ENCODE assay signal across 8 cellular contexts in the genomic region with DNA sequence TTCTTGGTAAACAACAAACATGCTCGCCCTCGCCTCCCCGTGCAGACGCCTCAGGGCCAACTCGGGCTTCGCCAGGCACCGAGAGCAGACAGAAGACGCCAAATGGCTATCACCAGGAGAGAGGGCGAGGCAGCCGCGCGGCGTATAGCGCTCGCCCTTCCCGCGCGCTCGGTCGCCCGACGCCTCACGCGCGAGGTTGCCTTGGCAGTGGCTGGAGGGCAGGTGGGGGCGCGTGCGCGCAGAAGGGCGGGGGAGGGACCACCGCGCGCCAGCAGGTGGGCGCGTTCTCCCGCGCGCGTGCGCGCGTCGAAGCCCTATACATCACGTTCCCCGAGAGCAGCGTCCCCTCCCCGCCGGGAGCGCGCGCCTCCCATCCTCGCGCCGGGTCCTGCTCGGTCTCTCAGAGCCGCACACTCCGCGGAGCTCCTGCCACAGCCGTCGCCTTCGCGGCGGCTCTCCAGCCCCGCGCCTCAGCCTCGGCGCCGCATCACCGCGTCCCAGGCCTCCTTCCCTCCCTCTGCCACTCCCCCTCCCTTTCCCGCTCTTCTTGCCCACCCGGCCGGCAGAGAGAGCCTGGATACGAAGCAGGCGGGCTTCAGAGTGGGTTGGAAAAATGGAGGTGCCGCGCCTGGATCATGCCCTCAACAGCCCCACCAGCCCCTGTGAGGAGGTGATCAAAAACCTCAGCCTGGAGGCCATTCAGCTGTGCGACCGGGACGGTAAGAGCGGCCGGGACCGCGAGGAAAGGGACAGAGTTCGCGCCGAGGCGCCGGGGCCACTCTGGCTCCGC. TPM values are rescaled to one million over a fixed set of nuclear protein-coding genes. Genes with fewer than 3 reads are reported as not detected.
DNase-seq lines count a peak whose midpoint lies in the region; ATAC-seq, FAIRE-seq and TF ChIP-seq lines count a peak whose summit lies in the region.

A gene (plus strand): TSS at position 403 of the 790 bp plus-strand sequence. CDS start 211 bp downstream, at position 614.

- no peak within 1 kb of the TSS for H3K27ac Mint-ChIP-seq in osteocyte (ENCODE audit: unreplicated experiment)

- peak within 1 kb of the TSS; percentile 40 for H3K4me3 ChIP-seq in H7 (ENCODE audit: insufficient read depth, low read depth, low read length)

- peak within 1 kb of the TSS; percentile 77 for H3K4me3 Mint-ChIP-seq in osteocyte (ENCODE audit: unreplicated experiment)

- no peaks in the 10 kb centered on the region for H3K36me3 Mint-ChIP-seq in osteocyte (ENCODE audit: unreplicated experiment)

- TF ChIP-seq POLR2A in GM18505 (IDR thresholded peaks at IDR 0.05; ENCODE audit: borderline replicate concordance, extremely low read depth, insufficient read depth, insufficient read length) = no peak
- no peak for TF ChIP-seq POLR2A in H54 (IDR thresholded peaks at IDR 0.05; ENCODE audit: low read depth, low read length)

- no peak for FAIRE-seq in frontal cortex (lab: Jason Lieb, UNC)
- no peak for FAIRE-seq in H54 (lab: Jason Lieb, UNC)

- peaks cover 33% of the 10 kb centered on the region for H3K27me3 ChIP-seq in H7 (ENCODE audit: control insufficient read depth, insufficient read depth, low read length)

- H3K27me3 Mint-ChIP-seq in osteocyte (ENCODE audit: unreplicated experiment) = peaks cover 61% of the 10 kb centered on the region

- H3K36me3 ChIP-seq in H7 (replicated peaks; ENCODE audit: control insufficient read depth, insufficient read depth, low read length) = no peaks in the 10 kb centered on the region

- H3K4me1 Mint-ChIP-seq in osteocyte (ENCODE audit: unreplicated experiment) = peaks cover 12% of the 10 kb centered on the region

- H3K9me3 Mint-ChIP-seq in osteocyte (ENCODE audit: unreplicated experiment) = no peaks in the 10 kb centered on the region

- no peak for TF ChIP-seq CTCF in osteocyte (IDR thresholded peaks at IDR 0.05)

- DNase-seq in H7 (peak; percentile 69), NCI-H774 (lab: John Stamatoyannopoulos, UW) (peak; percentile 88), frontal cortex (ENCODE audit: low spot score in 2 of 2) (peak; percentile 57 to 76), osteocyte (ENCODE audit: extremely low spot score, unreplicated experiment) (no peak), H54 (ENCODE audit: insufficient read length, low spot score) (no peak), GM19238 (ENCODE audit: insufficient read length, low spot score) (no peak)
- DNase-seq in activated naive CD4-positive, alpha-beta T cell (lab: John Stamatoyannopoulos, UW) = no peak

- ATAC-seq in GM18505 (IDR thresholded peaks at IDR 0.05; ENCODE audit: unreplicated experiment) = no peak

RNA-seq across cellular contexts. Expression of the gene that starts here (rescaled TPM):
- total RNA-seq in H7 (2014; rRNA removed; shearing (Covaris generic)) = not detected in 2 replicates
- total RNA-seq in frontal cortex = 17.1 TPM
- not detected in 2 replicates for total RNA-seq in osteocyte

Comparison
In these comparisons a context has a peak if more than half of its experiments do, and no peak if none do; other contexts are left out.
1. RNA of the gene that starts here (total RNA-seq): 17.1 TPM in frontal cortex (single experiment); not detected in H7 and not detected in osteocyte; every median in the first group is over 10 times any median in the second.
2. Peak in DNase-seq and H3K4me3 ChIP-seq in H7; RNA of the gene not detected or under 1 TPM.
3. DNase-seq: peak in NCI-H774 (single experiment) and frontal cortex (2 of 2); none in osteocyte (single experiment), H54 (single experiment), activated naive CD4-positive, alpha-beta T cell (0 of 4) and GM19238 (single experiment).